ENCODE assay signal across 1 cellular context in genomic region chr5:34586117-34586885, GRCh38.
TF ChIP-seq lines count a peak whose summit lies in the region.

No MANE protein-coding gene starts in this region.

TF ChIP-seq in K562, 482 proteins besides CTCF, POLR2A, EP300 and RAD21 (continued from another document):
- TF ChIP-seq CHAMP1 (IDR thresholded peaks at IDR 0.05), result no peak
- TF ChIP-seq ZBTB17 (CRISPR knock-in tag; IDR thresholded peaks at IDR 0.05), result no peak
- TF ChIP-seq STAT5A (IDR thresholded peaks at IDR 0.05; ENCODE audit: borderline replicate concordance, low read length), result peak; percentile 26; the same call in 1 of the 2 replicates
- TF ChIP-seq SRSF7 (optimal IDR thresholded peaks at IDR 0.05; ENCODE audit: low read depth, low read length), result no peak
- 0 out of 2 replicates have a peak, but pooled peaks have one; percentile 47 for TF ChIP-seq E2F4 (CRISPR knock-in tag; IDR thresholded peaks at IDR 0.05; ENCODE audit: low read depth)
- TF ChIP-seq ZBTB33 (CRISPR knock-in tag; IDR thresholded peaks at IDR 0.05), result peak; percentile 68; the same call in 1 of the 2 replicates
- TF ChIP-seq HDGF (IDR thresholded peaks at IDR 0.05), result no peak
- no peak for TF ChIP-seq TGIF2 (CRISPR knock-in tag; IDR thresholded peaks at IDR 0.05)
- no peak for TF ChIP-seq STAT5B (CRISPR knock-in tag; IDR thresholded peaks at IDR 0.05)
- TF ChIP-seq MBD2 (IDR thresholded peaks at IDR 0.05; ENCODE audit: borderline replicate concordance, low read depth), result 0 out of 2 replicates have a peak, but pooled peaks have one; percentile 18
- no peak for TF ChIP-seq BCLAF1 (IDR thresholded peaks at IDR 0.05; ENCODE audit: borderline replicate concordance in 1 of 2, control insufficient read depth in 1 of 2, low read depth in 2 of 2, low read length in 1 of 2)
- TF ChIP-seq TRIM24 (IDR thresholded peaks at IDR 0.05), result no peak; a peak in 1 of 4 replicates
- no peak for TF ChIP-seq SP2 (IDR thresholded peaks at IDR 0.05; ENCODE audit: extremely low read depth, low read depth, low read length, poor library complexity, severe bottlenecking)
- TF ChIP-seq EGR1 (conservative IDR thresholded peaks at IDR 0.05), result peak; percentile 96
- 0 out of 2 replicates have a peak, but pooled peaks have one; percentile 33 for TF ChIP-seq NFRKB (IDR thresholded peaks at IDR 0.05; ENCODE audit: low read depth)
- 0 out of 2 replicates have a peak, but pooled peaks have one; percentile 8 for TF ChIP-seq GTF2E2 (tag; IDR thresholded peaks at IDR 0.05)
- TF ChIP-seq NCOR1 (IDR thresholded peaks at IDR 0.05), result 0 out of 2 replicates have a peak, but pooled peaks have one; percentile 11
- TF ChIP-seq TSHZ1 (CRISPR knock-in tag; IDR thresholded peaks at IDR 0.05), result no peak
- TF ChIP-seq JUND (IDR thresholded peaks at IDR 0.05; ENCODE audit: borderline replicate concordance, low read depth, low read length), result no peak
- TF ChIP-seq JUND (tag; IDR thresholded peaks at IDR 0.05; ENCODE audit: borderline replicate concordance, low read depth, low read length), result peak; percentile 16; the same call in 1 of the 3 replicates
- no peak for TF ChIP-seq TCF7L2 (IDR thresholded peaks at IDR 0.05; ENCODE audit: low read depth, low read length)
- peak in 1 of 2 experiments; percentile 36; a peak in 2 of 4 replicates for TF ChIP-seq KDM1A (IDR thresholded peaks at IDR 0.05)
- TF ChIP-seq THAP7 (CRISPR knock-in tag; IDR thresholded peaks at IDR 0.05), result no peak
- no peak for TF ChIP-seq ATF1 (CRISPR knock-in tag; IDR thresholded peaks at IDR 0.05)
- no peak for TF ChIP-seq ATF1 (tag; IDR thresholded peaks at IDR 0.05)
- TF ChIP-seq ZC3H4 (CRISPR knock-in tag; IDR thresholded peaks at IDR 0.05; ENCODE audit: borderline replicate concordance), result no peak
- no peak for TF ChIP-seq SETDB1 (IDR thresholded peaks at IDR 0.05; ENCODE audit: low read length)
